ENCODE assay signal across 9 cellular contexts in the genomic region with DNA sequence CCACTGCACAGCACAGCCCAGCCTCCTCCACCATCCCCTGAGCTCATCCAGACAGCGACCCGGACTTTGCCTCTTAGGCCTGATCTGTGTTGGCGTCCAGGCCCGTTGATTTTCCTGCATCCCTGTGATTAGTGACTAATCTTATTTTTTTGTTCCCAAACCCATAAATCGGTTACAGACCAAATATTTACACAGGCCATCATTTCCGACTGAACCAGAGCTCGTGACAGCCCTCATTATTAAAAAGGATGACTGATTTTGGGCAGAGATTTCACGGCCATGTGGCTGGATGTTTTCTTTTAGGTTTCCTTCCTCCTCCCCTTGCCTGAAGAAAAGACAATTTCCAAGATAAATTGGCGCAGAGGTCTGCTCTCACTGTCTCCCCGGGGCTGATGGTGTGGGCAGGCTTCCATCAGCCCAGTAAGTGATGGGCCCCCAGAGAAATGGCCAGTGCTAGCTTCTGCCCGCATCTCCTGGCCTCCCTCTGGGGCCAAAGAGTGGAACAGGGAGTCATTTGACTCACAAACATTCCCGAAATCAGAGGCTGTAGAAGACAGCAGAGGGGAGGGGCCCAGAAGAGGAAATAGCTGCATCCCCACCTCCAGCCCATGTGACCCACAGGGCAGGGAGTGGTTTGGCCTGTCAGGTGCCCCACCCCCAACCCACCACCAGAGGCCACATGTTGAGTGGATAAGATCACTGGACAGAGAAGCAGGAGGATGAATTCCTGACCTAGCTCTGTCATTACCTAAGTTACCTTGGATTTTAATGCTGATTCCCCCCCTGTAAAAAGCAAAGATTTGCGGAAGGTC.
DNase-seq lines count a peak whose midpoint lies in the region; ATAC-seq and TF ChIP-seq lines count a peak whose summit lies in the region.
"Had no signal": no experiment of that assay in that cellular context is flagged by ENCODE, and none has a peak within 500 bp of the region (broad histone marks: within the 10 kb centered on the region; RNA-seq: fewer than 3 reads in every experiment).

No MANE protein-coding gene starts in this region.

- TF ChIP-seq EP300 in stomach (IDR thresholded peaks at IDR 0.05) = no peak

- peaks cover 18% of the 10 kb centered on the region for H3K4me1 Mint-ChIP-seq in GM23338

- H3K36me3 Mint-ChIP-seq in GM23338 (ENCODE audit: low read depth) = no peaks in the 10 kb centered on the region

- H3K9me3 ChIP-seq in stomach = no peaks in the 10 kb centered on the region
- H3K9me3 ChIP-seq: neutrophil had no signal

- H3K36me3 ChIP-seq in GM23338 (ENCODE audit: insufficient read depth) (no peaks in the 10 kb centered on the region), stomach (no peaks in the 10 kb centered on the region)
- H3K36me3 ChIP-seq: neutrophil had no signal

- TF ChIP-seq POLR2A in erythroblast (IDR thresholded peaks at IDR 0.05; ENCODE audit: low read length) (no peak), stomach (IDR thresholded peaks at IDR 0.05) (no peak)

- H3K27ac ChIP-seq in GM23338 (ENCODE audit: low read depth) = no peak overlapping the region
- peak overlapping the region in 2 of 5 donors; percentile 20 to 38 for H3K27ac ChIP-seq in stomach
- H3K27ac ChIP-seq: neutrophil had no signal

- H3K9me2 ChIP-seq in GM23338 (ENCODE audit: insufficient read depth) = no peaks in the 10 kb centered on the region

- H3K9me3 Mint-ChIP-seq in GM23338 = no peaks in the 10 kb centered on the region

- no peaks in the 10 kb centered on the region for H4K20me1 ChIP-seq in GM23338 (replicated peaks; ENCODE audit: insufficient read depth)

- H3K27me3 Mint-ChIP-seq in GM23338 (ENCODE audit: insufficient read depth, low read depth, poor library complexity) = peaks cover 4% of the 10 kb centered on the region

- intact Hi-C loops in sciatic nerve (cut with DNase I) = no loop called here
- intact Hi-C loops in stomach (cut with DNase I; ENCODE audit: low total_unique reads) = no loop called here

- peak overlapping the region; percentile 98 for H3K27ac Mint-ChIP-seq in GM23338

- 19 to 27% (median 22%) methylated on average over 13 of the region's 13 CpGs for WGBS in stomach, 5 donors

- ATAC-seq in GM23338 (peak; percentile 100), sciatic nerve (peak; percentile 88), GM21717 (IDR thresholded peaks at IDR 0.05; ENCODE audit: unreplicated experiment) (no peak), HG03571 (IDR thresholded peaks at IDR 0.05; ENCODE audit: unreplicated experiment) (no peak)

- peaks cover 6% of the 10 kb centered on the region for H3K4me1 ChIP-seq in GM23338 (ENCODE audit: insufficient read depth)
- peaks cover 0 to 4% (median 0%) of the 10 kb centered on the region in 4 donors for H3K4me1 ChIP-seq in stomach

- DNase-seq in GM23338 (ENCODE audit: low spot score) (peak; percentile 94), NOMO-1 treated with dmso at 0.1 percent for 144 hours (lab: John Stamatoyannopoulos, UW; ENCODE audit: unreplicated experiment) (peak; percentile 46), glomerular endothelial cell (ENCODE audit: extremely low read depth, low read depth, low spot score) (peak; percentile 87), sciatic nerve (ENCODE audit: low spot score) (peak; percentile 67), erythroblast (lab: John Stamatoyannopoulos, UW) (no peak), stomach (no peak)

- no peaks in the 10 kb centered on the region for H3K79me2 ChIP-seq in GM23338 (replicated peaks; ENCODE audit: insufficient read depth)

- peak overlapping the region; percentile 65 for H3K4me2 ChIP-seq in GM23338

- peak overlapping the region; percentile 73; the same call in 1 of the 2 replicates for H2AFZ ChIP-seq in GM23338

- H3F3A ChIP-seq in GM23338 (replicated peaks; ENCODE audit: low read depth) = no peaks in the 10 kb centered on the region

- H3K4me3 Mint-ChIP-seq in GM23338 = peak overlapping the region; percentile 38; the same call in 1 of the 3 replicates

- H3K4me3 ChIP-seq in GM23338 (no peak overlapping the region), stomach (no peak overlapping the region)

- H3K27me3 ChIP-seq in GM23338 (ENCODE audit: insufficient read depth) = no peaks in the 10 kb centered on the region
- peaks cover 0 to 14% (median 0%) of the 10 kb centered on the region in 3 donors for H3K27me3 ChIP-seq in stomach

- TF ChIP-seq CTCF in GM23338 (conservative IDR thresholded peaks at IDR 0.05; ENCODE audit: low read depth in 2 of 2) (no peak), stomach (IDR thresholded peaks at IDR 0.05) (no peak)

TF ChIP-seq in GM23338, 12 proteins besides CTCF, POLR2A, EP300 and RAD21:
- TF ChIP-seq, protein P1, sequence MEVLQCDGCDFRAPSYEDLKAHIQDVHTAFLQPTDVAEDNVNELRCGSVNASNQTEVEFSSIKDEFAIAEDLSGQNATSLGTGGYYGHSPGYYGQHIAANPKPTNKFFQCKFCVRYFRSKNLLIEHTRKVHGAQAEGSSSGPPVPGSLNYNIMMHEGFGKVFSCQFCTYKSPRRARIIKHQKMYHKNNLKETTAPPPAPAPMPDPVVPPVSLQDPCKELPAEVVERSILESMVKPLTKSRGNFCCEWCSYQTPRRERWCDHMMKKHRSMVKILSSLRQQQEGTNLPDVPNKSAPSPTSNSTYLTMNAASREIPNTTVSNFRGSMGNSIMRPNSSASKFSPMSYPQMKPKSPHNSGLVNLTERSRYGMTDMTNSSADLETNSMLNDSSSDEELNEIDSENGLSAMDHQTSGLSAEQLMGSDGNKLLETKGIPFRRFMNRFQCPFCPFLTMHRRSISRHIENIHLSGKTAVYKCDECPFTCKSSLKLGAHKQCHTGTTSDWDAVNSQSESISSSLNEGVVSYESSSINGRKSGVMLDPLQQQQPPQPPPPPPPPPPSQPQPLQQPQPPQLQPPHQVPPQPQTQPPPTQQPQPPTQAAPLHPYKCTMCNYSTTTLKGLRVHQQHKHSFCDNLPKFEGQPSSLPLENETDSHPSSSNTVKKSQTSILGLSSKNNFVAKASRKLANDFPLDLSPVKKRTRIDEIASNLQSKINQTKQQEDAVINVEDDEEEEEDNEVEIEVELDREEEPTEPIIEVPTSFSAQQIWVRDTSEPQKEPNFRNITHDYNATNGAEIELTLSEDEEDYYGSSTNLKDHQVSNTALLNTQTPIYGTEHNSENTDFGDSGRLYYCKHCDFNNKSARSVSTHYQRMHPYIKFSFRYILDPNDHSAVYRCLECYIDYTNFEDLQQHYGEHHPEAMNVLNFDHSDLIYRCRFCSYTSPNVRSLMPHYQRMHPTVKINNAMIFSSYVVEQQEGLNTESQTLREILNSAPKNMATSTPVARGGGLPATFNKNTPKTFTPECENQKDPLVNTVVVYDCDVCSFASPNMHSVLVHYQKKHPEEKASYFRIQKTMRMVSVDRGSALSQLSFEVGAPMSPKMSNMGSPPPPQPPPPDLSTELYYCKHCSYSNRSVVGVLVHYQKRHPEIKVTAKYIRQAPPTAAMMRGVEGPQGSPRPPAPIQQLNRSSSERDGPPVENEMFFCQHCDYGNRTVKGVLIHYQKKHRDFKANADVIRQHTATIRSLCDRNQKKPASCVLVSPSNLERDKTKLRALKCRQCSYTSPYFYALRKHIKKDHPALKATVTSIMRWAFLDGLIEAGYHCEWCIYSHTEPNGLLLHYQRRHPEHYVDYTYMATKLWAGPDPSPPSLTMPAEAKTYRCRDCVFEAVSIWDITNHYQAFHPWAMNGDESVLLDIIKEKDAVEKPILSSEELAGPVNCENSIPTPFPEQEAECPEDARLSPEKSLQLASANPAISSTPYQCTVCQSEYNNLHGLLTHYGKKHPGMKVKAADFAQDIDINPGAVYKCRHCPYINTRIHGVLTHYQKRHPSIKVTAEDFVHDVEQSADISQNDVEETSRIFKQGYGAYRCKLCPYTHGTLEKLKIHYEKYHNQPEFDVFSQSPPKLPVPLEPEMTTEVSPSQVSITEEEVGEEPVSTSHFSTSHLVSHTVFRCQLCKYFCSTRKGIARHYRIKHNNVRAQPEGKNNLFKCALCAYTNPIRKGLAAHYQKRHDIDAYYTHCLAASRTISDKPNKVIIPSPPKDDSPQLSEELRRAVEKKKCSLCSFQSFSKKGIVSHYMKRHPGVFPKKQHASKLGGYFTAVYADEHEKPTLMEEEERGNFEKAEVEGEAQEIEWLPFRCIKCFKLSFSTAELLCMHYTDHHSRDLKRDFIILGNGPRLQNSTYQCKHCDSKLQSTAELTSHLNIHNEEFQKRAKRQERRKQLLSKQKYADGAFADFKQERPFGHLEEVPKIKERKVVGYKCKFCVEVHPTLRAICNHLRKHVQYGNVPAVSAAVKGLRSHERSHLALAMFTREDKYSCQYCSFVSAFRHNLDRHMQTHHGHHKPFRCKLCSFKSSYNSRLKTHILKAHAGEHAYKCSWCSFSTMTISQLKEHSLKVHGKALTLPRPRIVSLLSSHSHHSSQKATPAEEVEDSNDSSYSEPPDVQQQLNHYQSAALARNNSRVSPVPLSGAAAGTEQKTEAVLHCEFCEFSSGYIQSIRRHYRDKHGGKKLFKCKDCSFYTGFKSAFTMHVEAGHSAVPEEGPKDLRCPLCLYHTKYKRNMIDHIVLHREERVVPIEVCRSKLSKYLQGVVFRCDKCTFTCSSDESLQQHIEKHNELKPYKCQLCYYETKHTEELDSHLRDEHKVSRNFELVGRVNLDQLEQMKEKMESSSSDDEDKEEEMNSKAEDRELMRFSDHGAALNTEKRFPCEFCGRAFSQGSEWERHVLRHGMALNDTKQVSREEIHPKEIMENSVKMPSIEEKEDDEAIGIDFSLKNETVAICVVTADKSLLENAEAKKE (CRISPR knock-in tag; IDR thresholded peaks at IDR 0.05) = no peak
- 0 out of 2 replicates have a peak, but pooled peaks have one; percentile 15 for TF ChIP-seq CREB1 (CRISPR knock-in tag; IDR thresholded peaks at IDR 0.05; ENCODE audit: low read depth)

Comparison
In these comparisons a context has a peak if more than half of its experiments do, and no peak if none do; other contexts are left out.
1. ATAC-seq: peak in GM23338 (single experiment) and sciatic nerve (single experiment); none in GM21717 (single experiment) and HG03571 (single experiment).
2. DNase-seq: peak in GM23338 (single experiment), NOMO-1 treated with dmso at 0.1 percent for 144 hours (single experiment), glomerular endothelial cell (single experiment) and sciatic nerve (single experiment); none in erythroblast (0 of 2) and stomach (single experiment).